ENCODE assay signal across 22 cellular contexts in genomic region chr20:5580940-5581708, GRCh38.
"Had no signal": no experiment of that assay in that cellular context is flagged by ENCODE, and none has a peak within 500 bp of the region (broad histone marks: within the 10 kb centered on the region; RNA-seq: fewer than 3 reads in every experiment).

No MANE protein-coding gene starts in this region.

- H3K9me3 ChIP-seq: adrenal gland, breast epithelium had no signal

- H3K4me1 ChIP-seq: adrenal gland, breast epithelium had no signal

- DNase-seq: activated CD4-positive, alpha-beta memory T cell treated with anti-CD3 and anti-CD28 coated beads for 36 hours; activated CD4-positive, alpha-beta T cell treated with anti-CD3 and anti-CD28 coated beads for 4 hours; activated CD8-positive, alpha-beta memory T cell treated with anti-CD3 and anti-CD28 coated beads for 24 hours; activated effector memory CD4-positive, alpha-beta T cell treated with anti-CD3 and anti-CD28 coated beads, Interleukin-2, amount 50 U/mL, for 16 hours; activated naive CD4-positive, alpha-beta T cell treated with Interleukin-2 at 50 U/mL for 16 hours; activated naive CD8-positive, alpha-beta T cell treated with anti-CD3 and anti-CD28 coated beads for 36 hours; activated T-cell treated with anti-CD3 and anti-CD28 coated beads, Interleukin-2, amount 50 U/mL, for 4 hours; adrenal gland; aorta; KG1; NCI-H1048; NCI-H146; NCI-H187 treated with DMSO at 0.1 percent for 48 hours; NCI-H2081 treated with DMSO at 0.1 percent for 48 hours; NCI-H2227 treated with DMSO at 0.1 percent for 48 hours; NCI-H446 treated with DMSO at 0.1 percent for 48 hours; NCI-H524 treated with DMSO at 0.1 percent for 48 hours; NCI-H748 treated with DMSO at 0.1 percent for 48 hours; SIG-M5; T-helper 2 cell; WERI-Rb-1 had no signal

- H3K27me3 Mint-ChIP-seq: activated CD4-positive, alpha-beta memory T cell treated with anti-CD3 and anti-CD28 coated beads for 36 hours; activated naive CD8-positive, alpha-beta T cell treated with anti-CD3 and anti-CD28 coated beads for 36 hours had no signal

- H3K36me3 ChIP-seq: breast epithelium had no signal

- ATAC-seq: activated T-cell treated with anti-CD3 and anti-CD28 coated beads, Interleukin-2, amount 50 U/mL, for 4 hours had no signal

- H3K4me3 ChIP-seq: adrenal gland, breast epithelium had no signal

- H3K27me3 ChIP-seq: adrenal gland, breast epithelium had no signal

- H3K9me3 Mint-ChIP-seq: activated CD4-positive, alpha-beta memory T cell treated with anti-CD3 and anti-CD28 coated beads for 36 hours; activated naive CD8-positive, alpha-beta T cell treated with anti-CD3 and anti-CD28 coated beads for 36 hours; activated T-cell treated with anti-CD3 and anti-CD28 coated beads, Interleukin-2, amount 50 U/mL, for 4 hours had no signal

- H3K4me3 Mint-ChIP-seq: activated CD4-positive, alpha-beta memory T cell treated with anti-CD3 and anti-CD28 coated beads for 36 hours; activated naive CD8-positive, alpha-beta T cell treated with anti-CD3 and anti-CD28 coated beads for 36 hours; activated T-cell treated with anti-CD3 and anti-CD28 coated beads, Interleukin-2, amount 50 U/mL, for 4 hours had no signal

- H3K27ac ChIP-seq: adrenal gland, breast epithelium, WERI-Rb-1 had no signal

- H3K27ac Mint-ChIP-seq: activated CD4-positive, alpha-beta memory T cell treated with anti-CD3 and anti-CD28 coated beads for 36 hours; activated naive CD8-positive, alpha-beta T cell treated with anti-CD3 and anti-CD28 coated beads for 36 hours had no signal
